ENCODE assay signal across 1 cellular context in genomic region chr3:49673131-49673714, GRCh38.
TF ChIP-seq lines count a peak whose summit lies in the region.

No MANE protein-coding gene starts in this region.

TF ChIP-seq in H1, 55 proteins besides CTCF, POLR2A, EP300 and RAD21:
- TF ChIP-seq RBBP5 (IDR thresholded peaks at IDR 0.05; ENCODE audit: borderline replicate concordance, low read depth, low read length): peak; percentile 30
- no peak for TF ChIP-seq SIRT6 (IDR thresholded peaks at IDR 0.05; ENCODE audit: low read length)
